ENCODE assay signal across 19 cellular contexts in the genomic region with DNA sequence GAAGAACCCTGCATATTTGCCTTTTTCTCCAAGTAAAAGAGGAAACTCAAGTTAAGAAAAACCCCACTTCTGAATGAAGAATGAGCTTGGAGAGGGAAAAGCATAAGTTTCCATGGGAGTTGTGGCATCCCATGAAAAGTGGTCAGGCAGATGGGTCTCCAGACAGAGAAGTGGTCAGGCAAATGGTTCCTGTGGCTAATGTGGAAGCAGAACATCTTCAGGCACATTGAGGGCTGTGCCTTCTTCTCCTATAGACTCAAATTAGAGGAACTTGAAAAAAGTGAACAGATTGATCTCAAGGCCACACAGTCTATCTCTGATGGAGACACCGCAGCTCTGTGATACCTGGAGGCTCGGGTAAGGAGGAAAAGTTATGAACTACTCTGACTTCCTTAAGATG. TPM values are rescaled to one million over a fixed set of nuclear protein-coding genes. Genes with fewer than 3 reads are reported as not detected.
"Had no signal": no experiment of that assay in that cellular context is flagged by ENCODE, and none has a peak within 500 bp of the region (broad histone marks: within the 10 kb centered on the region; RNA-seq: fewer than 3 reads in every experiment).

No MANE protein-coding gene starts in this region.

- H3K27me3 ChIP-seq: sigmoid colon, transverse colon had no signal

- H3K36me3 ChIP-seq: heart right ventricle, neutrophil, sigmoid colon, stomach, thoracic aorta, transverse colon had no signal

- H3K27ac ChIP-seq: dorsolateral prefrontal cortex, heart right ventricle, neutrophil, sigmoid colon, skin epidermis, stomach, thoracic aorta, transverse colon had no signal

- DNase-seq: cortex of kidney; dorsolateral prefrontal cortex; effector CD8-positive, alpha-beta T cell; heart right ventricle; hypothalamus; kidney glomerular epithelial cell; mammary epithelial cell; mucosa of descending colon; naive thymus-derived CD8-positive, alpha-beta T cell; posterior cingulate gyrus; sigmoid colon; stimulated activated CD4-positive, alpha-beta T cell treated with anti-CD3 and anti-CD28 coated beads, Interleukin-2, amount 100 ng/mL, for 24 hours; stimulated activated CD4-positive, alpha-beta T cell treated with anti-CD3 and anti-CD28 coated beads, Interleukin-4, amount 100 ng/mL, for 4 hours; stimulated activated naive CD4-positive, alpha-beta T cell; stomach; transverse colon had no signal

- H3K4me3 ChIP-seq: dorsolateral prefrontal cortex, heart right ventricle, mucosa of descending colon, sigmoid colon, skin epidermis, stomach, thoracic aorta, transverse colon had no signal

- H3K4me1 ChIP-seq: sigmoid colon, stomach, transverse colon had no signal

- H3K9me3 ChIP-seq: heart right ventricle, mucosa of descending colon, neutrophil, sigmoid colon, stomach, thoracic aorta, transverse colon had no signal

- ATAC-seq: heart right ventricle; mucosa of descending colon; naive thymus-derived CD8-positive, alpha-beta T cell had no signal

RNA-seq across cellular contexts. Expression of a gene that starts 55.7 kb away (rescaled TPM):
- total RNA-seq: naive thymus-derived CD8-positive, alpha-beta T cell had no signal
- polyA plus RNA-seq: naive thymus-derived CD8-positive, alpha-beta T cell had no signal
